Comparison of ENCODE assay signal across 9 cellular contexts in the genomic region with DNA sequence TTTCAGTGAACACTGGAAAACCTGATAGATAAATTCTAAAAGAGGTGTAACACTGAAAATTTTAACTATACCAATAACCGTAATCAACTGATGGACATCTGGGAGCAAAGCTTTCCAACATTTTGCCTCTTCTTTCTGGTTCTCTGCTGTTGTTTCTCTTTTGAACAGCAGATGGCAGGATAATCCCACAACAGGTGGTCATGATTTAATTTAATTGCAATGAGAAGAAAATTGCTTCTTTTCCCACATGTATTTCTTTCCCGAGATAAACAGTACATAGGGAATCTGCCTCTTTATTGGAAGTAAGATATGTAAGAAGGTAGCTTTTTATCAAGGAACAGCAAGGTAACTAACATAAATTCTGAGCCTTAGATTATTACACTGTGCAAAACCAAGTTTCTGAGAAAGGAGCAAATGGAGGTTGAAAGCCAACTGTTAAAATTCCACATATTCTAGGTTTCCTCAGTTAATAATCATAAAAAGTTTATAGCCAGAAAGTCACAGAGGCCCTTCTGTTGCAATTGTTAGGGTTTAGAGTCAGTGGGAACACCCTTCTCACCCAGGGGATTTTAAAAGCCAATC.
A peak's percentile ranks its signal among the peaks of the same experiment; 100 is the strongest.
DNase-seq lines count a peak whose midpoint lies in the region; ATAC-seq and TF ChIP-seq lines count a peak whose summit lies in the region.
"Had no signal": no experiment of that assay in that cellular context is flagged by ENCODE, and none has a peak within 500 bp of the region (broad histone marks: within the 10 kb centered on the region; RNA-seq: fewer than 3 reads in every experiment).

No MANE protein-coding gene starts in this region.

- H3K9me3 ChIP-seq in thoracic aorta, result no peaks in the 10 kb centered on the region

- no peak for TF ChIP-seq EP300 in Ishikawa (IDR thresholded peaks at IDR 0.05; ENCODE audit: borderline replicate concordance)

- H3K27ac ChIP-seq in thoracic aorta, result no peak overlapping the region

- no peaks in the 10 kb centered on the region for H3K4me1 ChIP-seq in thoracic aorta (ENCODE audit: control insufficient read depth in 1 of 2, low read depth in 2 of 2)

- H3K4me3 ChIP-seq in kidney epithelial cell (ENCODE audit: low read depth, low read length), result no peak overlapping the region
- H3K4me3 ChIP-seq in thoracic aorta, result no peak overlapping the region

- peak; percentile 29 to 70 for DNase-seq in activated CD4-positive, alpha-beta T cell treated with anti-CD3 and anti-CD28 coated beads for 4 hours
- DNase-seq in activated CD4-positive, alpha-beta T cell treated with anti-CD3 and anti-CD28 coated beads for 1 hour, result no peak
- peak; percentile 6 for DNase-seq in NOMO-1 treated with dmso at 0.1 percent for 144 hours (lab: John Stamatoyannopoulos, UW; ENCODE audit: unreplicated experiment)
- peak; percentile 31 for DNase-seq in brain pericyte (ENCODE audit: low read depth, low spot score)
- DNase-seq in kidney epithelial cell (ENCODE audit: low read depth), result no peak
- no peak for DNase-seq in thoracic aorta (ENCODE audit: low spot score)
- DNase-seq: activated naive CD8-positive, alpha-beta T cell treated with anti-CD3 and anti-CD28 coated beads, Interleukin-2, amount 10 ng/mL, durations not matched to agents 7 days and 5 days had no signal

- TF ChIP-seq CTCF in kidney epithelial cell (IDR thresholded peaks at IDR 0.05; ENCODE audit: insufficient read depth, low read length, poor library complexity, severe bottlenecking), result peak; percentile 69
- peak; percentile 84 for TF ChIP-seq CTCF in thoracic aorta (IDR thresholded peaks at IDR 0.05)

- H3K27me3 ChIP-seq in kidney epithelial cell (ENCODE audit: control insufficient read depth, insufficient read depth, low read length), result peaks cover 2% of the 10 kb centered on the region
- H3K27me3 ChIP-seq in thoracic aorta (replicated peaks; ENCODE audit: insufficient read depth), result no peaks in the 10 kb centered on the region

- TF ChIP-seq RAD21 in Ishikawa (IDR thresholded peaks at IDR 0.05; ENCODE audit: low read depth), result peak; percentile 96

- H3K36me3 ChIP-seq in kidney epithelial cell (ENCODE audit: control insufficient read depth, insufficient read depth, low read length) (no peaks in the 10 kb centered on the region), thoracic aorta (no peaks in the 10 kb centered on the region)

- ATAC-seq in thoracic aorta (ENCODE audit: insufficient number of reproducible peaks, low FRiP score, low read depth) (no peak), GM21526 (IDR thresholded peaks at IDR 0.05; ENCODE audit: low FRiP score, unreplicated experiment) (no peak)

TF ChIP-seq in Ishikawa, 13 proteins besides CTCF, POLR2A, EP300 and RAD21:
- no peak for TF ChIP-seq MAX (IDR thresholded peaks at IDR 0.05)
- no peak for TF ChIP-seq ZBTB7A (IDR thresholded peaks at IDR 0.05; ENCODE audit: low read depth)
- TF ChIP-seq USF1 (IDR thresholded peaks at IDR 0.05), result no peak
- TF ChIP-seq CREB1 (IDR thresholded peaks at IDR 0.05; ENCODE audit: low read depth), result no peak
- TF ChIP-seq NFIC (IDR thresholded peaks at IDR 0.05), result no peak
- no peak for TF ChIP-seq CEBPB (IDR thresholded peaks at IDR 0.05)
- no peak for TF ChIP-seq FOXM1 (IDR thresholded peaks at IDR 0.05; ENCODE audit: borderline replicate concordance, low read depth)
- TF ChIP-seq, protein P1, sequence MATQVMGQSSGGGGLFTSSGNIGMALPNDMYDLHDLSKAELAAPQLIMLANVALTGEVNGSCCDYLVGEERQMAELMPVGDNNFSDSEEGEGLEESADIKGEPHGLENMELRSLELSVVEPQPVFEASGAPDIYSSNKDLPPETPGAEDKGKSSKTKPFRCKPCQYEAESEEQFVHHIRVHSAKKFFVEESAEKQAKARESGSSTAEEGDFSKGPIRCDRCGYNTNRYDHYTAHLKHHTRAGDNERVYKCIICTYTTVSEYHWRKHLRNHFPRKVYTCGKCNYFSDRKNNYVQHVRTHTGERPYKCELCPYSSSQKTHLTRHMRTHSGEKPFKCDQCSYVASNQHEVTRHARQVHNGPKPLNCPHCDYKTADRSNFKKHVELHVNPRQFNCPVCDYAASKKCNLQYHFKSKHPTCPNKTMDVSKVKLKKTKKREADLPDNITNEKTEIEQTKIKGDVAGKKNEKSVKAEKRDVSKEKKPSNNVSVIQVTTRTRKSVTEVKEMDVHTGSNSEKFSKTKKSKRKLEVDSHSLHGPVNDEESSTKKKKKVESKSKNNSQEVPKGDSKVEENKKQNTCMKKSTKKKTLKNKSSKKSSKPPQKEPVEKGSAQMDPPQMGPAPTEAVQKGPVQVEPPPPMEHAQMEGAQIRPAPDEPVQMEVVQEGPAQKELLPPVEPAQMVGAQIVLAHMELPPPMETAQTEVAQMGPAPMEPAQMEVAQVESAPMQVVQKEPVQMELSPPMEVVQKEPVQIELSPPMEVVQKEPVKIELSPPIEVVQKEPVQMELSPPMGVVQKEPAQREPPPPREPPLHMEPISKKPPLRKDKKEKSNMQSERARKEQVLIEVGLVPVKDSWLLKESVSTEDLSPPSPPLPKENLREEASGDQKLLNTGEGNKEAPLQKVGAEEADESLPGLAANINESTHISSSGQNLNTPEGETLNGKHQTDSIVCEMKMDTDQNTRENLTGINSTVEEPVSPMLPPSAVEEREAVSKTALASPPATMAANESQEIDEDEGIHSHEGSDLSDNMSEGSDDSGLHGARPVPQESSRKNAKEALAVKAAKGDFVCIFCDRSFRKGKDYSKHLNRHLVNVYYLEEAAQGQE (IDR thresholded peaks at IDR 0.05; ENCODE audit: low read depth), result no peak
- no peak for TF ChIP-seq TCF12 (IDR thresholded peaks at IDR 0.05; ENCODE audit: low read depth)
- no peak for TF ChIP-seq EGR1 (IDR thresholded peaks at IDR 0.05)
- no peak for TF ChIP-seq TEAD4 (IDR thresholded peaks at IDR 0.05)
- no peak for TF ChIP-seq TAF1 (IDR thresholded peaks at IDR 0.05; ENCODE audit: low read depth)
- no peak for TF ChIP-seq YY1 (IDR thresholded peaks at IDR 0.05; ENCODE audit: low read depth)

Comparison
In these comparisons a context has a peak if more than half of its experiments do, and no peak if none do; other contexts are left out.
1. DNase-seq: peak in activated CD4-positive, alpha-beta T cell treated with anti-CD3 and anti-CD28 coated beads for 4 hours (2 of 2), NOMO-1 treated with dmso at 0.1 percent for 144 hours (single experiment) and brain pericyte (single experiment); none in activated CD4-positive, alpha-beta T cell treated with anti-CD3 and anti-CD28 coated beads for 1 hour (single experiment), kidney epithelial cell (single experiment) and thoracic aorta (single experiment).